ENCODE assay signal across 1 cellular context in the genomic region with DNA sequence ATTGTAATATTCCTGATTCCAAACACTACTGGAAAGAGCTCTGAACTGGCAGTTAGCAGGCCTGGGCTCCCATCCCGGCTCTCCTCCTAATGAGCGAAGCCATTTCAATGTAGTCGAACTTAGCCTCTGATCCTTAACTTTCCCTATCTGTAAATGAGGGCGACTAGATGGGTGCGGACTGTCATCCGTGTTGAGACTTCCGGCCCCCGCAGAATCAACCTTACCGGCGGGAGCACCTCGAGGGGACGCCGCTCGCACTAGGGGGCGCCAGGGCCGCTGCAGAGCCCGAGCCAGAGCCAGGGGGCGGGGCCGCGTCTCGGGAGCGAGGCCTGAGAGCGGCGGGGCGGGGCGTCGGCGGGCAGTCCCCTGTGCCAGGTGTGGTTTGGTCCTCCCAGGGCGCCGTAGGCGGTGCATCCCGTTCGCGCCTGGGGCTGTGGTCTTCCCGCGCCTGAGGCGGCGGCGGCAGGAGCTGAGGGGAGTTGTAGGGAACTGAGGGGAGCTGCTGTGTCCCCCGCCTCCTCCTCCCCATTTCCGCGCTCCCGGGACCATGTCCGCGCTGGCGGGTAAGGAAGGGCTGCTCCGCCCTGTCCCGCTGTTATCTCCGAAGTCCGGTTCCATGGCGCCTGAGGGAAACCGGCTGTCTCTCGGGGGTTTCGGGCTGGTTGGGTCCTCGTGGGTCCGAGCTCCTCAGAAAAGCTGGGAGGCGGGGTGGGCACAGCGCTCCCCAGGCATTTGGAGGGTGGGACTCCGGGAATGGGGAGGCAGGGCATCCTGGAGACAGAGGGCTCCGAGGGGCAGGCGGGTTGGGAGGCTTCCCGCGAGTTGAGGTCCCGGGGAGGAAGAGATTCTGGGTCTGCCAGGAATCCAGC.
A peak's percentile ranks its signal among the peaks of the same experiment; 100 is the strongest.
TF ChIP-seq lines count a peak whose summit lies in the region.

A gene (plus strand): TSS at position 437 of the 869 bp plus-strand sequence. CDS start 111 bp downstream, at position 548.

TF ChIP-seq in GM12878, 131 proteins besides CTCF, POLR2A, EP300 and RAD21 (continued from another document and continues in another):
- TF ChIP-seq, protein P1, sequence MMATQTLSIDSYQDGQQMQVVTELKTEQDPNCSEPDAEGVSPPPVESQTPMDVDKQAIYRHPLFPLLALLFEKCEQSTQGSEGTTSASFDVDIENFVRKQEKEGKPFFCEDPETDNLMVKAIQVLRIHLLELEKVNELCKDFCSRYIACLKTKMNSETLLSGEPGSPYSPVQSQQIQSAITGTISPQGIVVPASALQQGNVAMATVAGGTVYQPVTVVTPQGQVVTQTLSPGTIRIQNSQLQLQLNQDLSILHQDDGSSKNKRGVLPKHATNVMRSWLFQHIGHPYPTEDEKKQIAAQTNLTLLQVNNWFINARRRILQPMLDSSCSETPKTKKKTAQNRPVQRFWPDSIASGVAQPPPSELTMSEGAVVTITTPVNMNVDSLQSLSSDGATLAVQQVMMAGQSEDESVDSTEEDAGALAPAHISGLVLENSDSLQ (IDR thresholded peaks at IDR 0.05): peak; percentile 41; the same call in 1 of the 2 replicates
- peak; percentile 65 for TF ChIP-seq YY1 (IDR thresholded peaks at IDR 0.05; ENCODE audit: low read depth, low read length)
- 0 out of 2 replicates have a peak, but pooled peaks have one; percentile 63 for TF ChIP-seq SMAD5 (IDR thresholded peaks at IDR 0.05; ENCODE audit: low read depth)
- TF ChIP-seq, protein P2, sequence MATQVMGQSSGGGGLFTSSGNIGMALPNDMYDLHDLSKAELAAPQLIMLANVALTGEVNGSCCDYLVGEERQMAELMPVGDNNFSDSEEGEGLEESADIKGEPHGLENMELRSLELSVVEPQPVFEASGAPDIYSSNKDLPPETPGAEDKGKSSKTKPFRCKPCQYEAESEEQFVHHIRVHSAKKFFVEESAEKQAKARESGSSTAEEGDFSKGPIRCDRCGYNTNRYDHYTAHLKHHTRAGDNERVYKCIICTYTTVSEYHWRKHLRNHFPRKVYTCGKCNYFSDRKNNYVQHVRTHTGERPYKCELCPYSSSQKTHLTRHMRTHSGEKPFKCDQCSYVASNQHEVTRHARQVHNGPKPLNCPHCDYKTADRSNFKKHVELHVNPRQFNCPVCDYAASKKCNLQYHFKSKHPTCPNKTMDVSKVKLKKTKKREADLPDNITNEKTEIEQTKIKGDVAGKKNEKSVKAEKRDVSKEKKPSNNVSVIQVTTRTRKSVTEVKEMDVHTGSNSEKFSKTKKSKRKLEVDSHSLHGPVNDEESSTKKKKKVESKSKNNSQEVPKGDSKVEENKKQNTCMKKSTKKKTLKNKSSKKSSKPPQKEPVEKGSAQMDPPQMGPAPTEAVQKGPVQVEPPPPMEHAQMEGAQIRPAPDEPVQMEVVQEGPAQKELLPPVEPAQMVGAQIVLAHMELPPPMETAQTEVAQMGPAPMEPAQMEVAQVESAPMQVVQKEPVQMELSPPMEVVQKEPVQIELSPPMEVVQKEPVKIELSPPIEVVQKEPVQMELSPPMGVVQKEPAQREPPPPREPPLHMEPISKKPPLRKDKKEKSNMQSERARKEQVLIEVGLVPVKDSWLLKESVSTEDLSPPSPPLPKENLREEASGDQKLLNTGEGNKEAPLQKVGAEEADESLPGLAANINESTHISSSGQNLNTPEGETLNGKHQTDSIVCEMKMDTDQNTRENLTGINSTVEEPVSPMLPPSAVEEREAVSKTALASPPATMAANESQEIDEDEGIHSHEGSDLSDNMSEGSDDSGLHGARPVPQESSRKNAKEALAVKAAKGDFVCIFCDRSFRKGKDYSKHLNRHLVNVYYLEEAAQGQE (IDR thresholded peaks at IDR 0.05; ENCODE audit: low read depth, low read length): no peak
- no peak for TF ChIP-seq CHD4 (IDR thresholded peaks at IDR 0.05)
- TF ChIP-seq, protein P3, sequence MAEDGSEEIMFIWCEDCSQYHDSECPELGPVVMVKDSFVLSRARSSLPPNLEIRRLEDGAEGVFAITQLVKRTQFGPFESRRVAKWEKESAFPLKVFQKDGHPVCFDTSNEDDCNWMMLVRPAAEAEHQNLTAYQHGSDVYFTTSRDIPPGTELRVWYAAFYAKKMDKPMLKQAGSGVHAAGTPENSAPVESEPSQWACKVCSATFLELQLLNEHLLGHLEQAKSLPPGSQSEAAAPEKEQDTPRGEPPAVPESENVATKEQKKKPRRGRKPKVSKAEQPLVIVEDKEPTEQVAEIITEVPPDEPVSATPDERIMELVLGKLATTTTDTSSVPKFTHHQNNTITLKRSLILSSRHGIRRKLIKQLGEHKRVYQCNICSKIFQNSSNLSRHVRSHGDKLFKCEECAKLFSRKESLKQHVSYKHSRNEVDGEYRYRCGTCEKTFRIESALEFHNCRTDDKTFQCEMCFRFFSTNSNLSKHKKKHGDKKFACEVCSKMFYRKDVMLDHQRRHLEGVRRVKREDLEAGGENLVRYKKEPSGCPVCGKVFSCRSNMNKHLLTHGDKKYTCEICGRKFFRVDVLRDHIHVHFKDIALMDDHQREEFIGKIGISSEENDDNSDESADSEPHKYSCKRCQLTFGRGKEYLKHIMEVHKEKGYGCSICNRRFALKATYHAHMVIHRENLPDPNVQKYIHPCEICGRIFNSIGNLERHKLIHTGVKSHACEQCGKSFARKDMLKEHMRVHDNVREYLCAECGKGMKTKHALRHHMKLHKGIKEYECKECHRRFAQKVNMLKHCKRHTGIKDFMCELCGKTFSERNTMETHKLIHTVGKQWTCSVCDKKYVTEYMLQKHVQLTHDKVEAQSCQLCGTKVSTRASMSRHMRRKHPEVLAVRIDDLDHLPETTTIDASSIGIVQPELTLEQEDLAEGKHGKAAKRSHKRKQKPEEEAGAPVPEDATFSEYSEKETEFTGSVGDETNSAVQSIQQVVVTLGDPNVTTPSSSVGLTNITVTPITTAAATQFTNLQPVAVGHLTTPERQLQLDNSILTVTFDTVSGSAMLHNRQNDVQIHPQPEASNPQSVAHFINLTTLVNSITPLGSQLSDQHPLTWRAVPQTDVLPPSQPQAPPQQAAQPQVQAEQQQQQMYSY (CRISPR knock-in tag; IDR thresholded peaks at IDR 0.05): no peak
- TF ChIP-seq EED (IDR thresholded peaks at IDR 0.05; ENCODE audit: low read depth): peak; percentile 77
- TF ChIP-seq, protein P4, sequence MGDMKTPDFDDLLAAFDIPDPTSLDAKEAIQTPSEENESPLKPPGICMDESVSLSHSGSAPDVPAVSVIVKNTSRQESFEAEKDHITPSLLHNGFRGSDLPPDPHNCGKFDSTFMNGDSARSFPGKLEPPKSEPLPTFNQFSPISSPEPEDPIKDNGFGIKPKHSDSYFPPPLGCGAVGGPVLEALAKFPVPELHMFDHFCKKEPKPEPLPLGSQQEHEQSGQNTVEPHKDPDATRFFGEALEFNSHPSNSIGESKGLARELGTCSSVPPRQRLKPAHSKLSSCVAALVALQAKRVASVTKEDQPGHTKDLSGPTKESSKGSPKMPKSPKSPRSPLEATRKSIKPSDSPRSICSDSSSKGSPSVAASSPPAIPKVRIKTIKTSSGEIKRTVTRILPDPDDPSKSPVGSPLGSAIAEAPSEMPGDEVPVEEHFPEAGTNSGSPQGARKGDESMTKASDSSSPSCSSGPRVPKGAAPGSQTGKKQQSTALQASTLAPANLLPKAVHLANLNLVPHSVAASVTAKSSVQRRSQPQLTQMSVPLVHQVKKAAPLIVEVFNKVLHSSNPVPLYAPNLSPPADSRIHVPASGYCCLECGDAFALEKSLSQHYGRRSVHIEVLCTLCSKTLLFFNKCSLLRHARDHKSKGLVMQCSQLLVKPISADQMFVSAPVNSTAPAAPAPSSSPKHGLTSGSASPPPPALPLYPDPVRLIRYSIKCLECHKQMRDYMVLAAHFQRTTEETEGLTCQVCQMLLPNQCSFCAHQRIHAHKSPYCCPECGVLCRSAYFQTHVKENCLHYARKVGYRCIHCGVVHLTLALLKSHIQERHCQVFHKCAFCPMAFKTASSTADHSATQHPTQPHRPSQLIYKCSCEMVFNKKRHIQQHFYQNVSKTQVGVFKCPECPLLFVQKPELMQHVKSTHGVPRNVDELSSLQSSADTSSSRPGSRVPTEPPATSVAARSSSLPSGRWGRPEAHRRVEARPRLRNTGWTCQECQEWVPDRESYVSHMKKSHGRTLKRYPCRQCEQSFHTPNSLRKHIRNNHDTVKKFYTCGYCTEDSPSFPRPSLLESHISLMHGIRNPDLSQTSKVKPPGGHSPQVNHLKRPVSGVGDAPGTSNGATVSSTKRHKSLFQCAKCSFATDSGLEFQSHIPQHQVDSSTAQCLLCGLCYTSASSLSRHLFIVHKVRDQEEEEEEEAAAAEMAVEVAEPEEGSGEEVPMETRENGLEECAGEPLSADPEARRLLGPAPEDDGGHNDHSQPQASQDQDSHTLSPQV (IDR thresholded peaks at IDR 0.05): peak; percentile 43; the same call in 1 of the 2 replicates
- TF ChIP-seq, protein P5, sequence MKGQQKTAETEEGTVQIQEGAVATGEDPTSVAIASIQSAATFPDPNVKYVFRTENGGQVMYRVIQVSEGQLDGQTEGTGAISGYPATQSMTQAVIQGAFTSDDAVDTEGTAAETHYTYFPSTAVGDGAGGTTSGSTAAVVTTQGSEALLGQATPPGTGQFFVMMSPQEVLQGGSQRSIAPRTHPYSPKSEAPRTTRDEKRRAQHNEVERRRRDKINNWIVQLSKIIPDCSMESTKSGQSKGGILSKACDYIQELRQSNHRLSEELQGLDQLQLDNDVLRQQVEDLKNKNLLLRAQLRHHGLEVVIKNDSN (IDR thresholded peaks at IDR 0.05; ENCODE audit: borderline replicate concordance, extremely low read length, insufficient read depth, low read depth, low read length): no peak
- no peak for TF ChIP-seq ZNF274 (IDR thresholded peaks at IDR 0.05; ENCODE audit: insufficient read depth, insufficient read length)
- TF ChIP-seq NFIC (IDR thresholded peaks at IDR 0.05; ENCODE audit: low read depth, low read length): no peak
- TF ChIP-seq NBN (IDR thresholded peaks at IDR 0.05): 0 out of 2 replicates have a peak, but pooled peaks have one; percentile 38
- 0 out of 2 replicates have a peak, but pooled peaks have one; percentile 12 for TF ChIP-seq NR2F1 (conservative IDR thresholded peaks at IDR 0.05)
- TF ChIP-seq, protein P6, sequence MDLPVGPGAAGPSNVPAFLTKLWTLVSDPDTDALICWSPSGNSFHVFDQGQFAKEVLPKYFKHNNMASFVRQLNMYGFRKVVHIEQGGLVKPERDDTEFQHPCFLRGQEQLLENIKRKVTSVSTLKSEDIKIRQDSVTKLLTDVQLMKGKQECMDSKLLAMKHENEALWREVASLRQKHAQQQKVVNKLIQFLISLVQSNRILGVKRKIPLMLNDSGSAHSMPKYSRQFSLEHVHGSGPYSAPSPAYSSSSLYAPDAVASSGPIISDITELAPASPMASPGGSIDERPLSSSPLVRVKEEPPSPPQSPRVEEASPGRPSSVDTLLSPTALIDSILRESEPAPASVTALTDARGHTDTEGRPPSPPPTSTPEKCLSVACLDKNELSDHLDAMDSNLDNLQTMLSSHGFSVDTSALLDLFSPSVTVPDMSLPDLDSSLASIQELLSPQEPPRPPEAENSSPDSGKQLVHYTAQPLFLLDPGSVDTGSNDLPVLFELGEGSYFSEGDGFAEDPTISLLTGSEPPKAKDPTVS (IDR thresholded peaks at IDR 0.05; ENCODE audit: low read depth, low read length): no peak
- no peak for TF ChIP-seq NFXL1 (IDR thresholded peaks at IDR 0.05; ENCODE audit: borderline replicate concordance)
- TF ChIP-seq TCF12 (IDR thresholded peaks at IDR 0.05; ENCODE audit: low read depth, low read length): peak; percentile 83; the same call in 1 of the 2 replicates
- peak; percentile 36; the same call in 1 of the 2 replicates for TF ChIP-seq CREB1 (IDR thresholded peaks at IDR 0.05; ENCODE audit: low read depth)
- TF ChIP-seq SPI1 (IDR thresholded peaks at IDR 0.05; ENCODE audit: borderline replicate concordance, insufficient read depth, low read depth, low read length): no peak
- no peak for TF ChIP-seq MYB (IDR thresholded peaks at IDR 0.05; ENCODE audit: borderline replicate concordance, low read depth, low read length)
- no peak for TF ChIP-seq NFYA (IDR thresholded peaks at IDR 0.05; ENCODE audit: borderline replicate concordance, low read depth, low read length)
- TF ChIP-seq MXI1 (IDR thresholded peaks at IDR 0.05; ENCODE audit: low read depth, low read length): peak; percentile 62; the same call in 1 of the 2 replicates
- no peak for TF ChIP-seq SUPT20H (IDR thresholded peaks at IDR 0.05; ENCODE audit: borderline replicate concordance, control insufficient read depth, low read depth, low read length)
- TF ChIP-seq IRF4 (IDR thresholded peaks at IDR 0.05; ENCODE audit: low read depth, low read length): no peak
- no peak for TF ChIP-seq SMAD1 (IDR thresholded peaks at IDR 0.05; ENCODE audit: low read depth, partially characterized antibody)
- TF ChIP-seq, protein P7, sequence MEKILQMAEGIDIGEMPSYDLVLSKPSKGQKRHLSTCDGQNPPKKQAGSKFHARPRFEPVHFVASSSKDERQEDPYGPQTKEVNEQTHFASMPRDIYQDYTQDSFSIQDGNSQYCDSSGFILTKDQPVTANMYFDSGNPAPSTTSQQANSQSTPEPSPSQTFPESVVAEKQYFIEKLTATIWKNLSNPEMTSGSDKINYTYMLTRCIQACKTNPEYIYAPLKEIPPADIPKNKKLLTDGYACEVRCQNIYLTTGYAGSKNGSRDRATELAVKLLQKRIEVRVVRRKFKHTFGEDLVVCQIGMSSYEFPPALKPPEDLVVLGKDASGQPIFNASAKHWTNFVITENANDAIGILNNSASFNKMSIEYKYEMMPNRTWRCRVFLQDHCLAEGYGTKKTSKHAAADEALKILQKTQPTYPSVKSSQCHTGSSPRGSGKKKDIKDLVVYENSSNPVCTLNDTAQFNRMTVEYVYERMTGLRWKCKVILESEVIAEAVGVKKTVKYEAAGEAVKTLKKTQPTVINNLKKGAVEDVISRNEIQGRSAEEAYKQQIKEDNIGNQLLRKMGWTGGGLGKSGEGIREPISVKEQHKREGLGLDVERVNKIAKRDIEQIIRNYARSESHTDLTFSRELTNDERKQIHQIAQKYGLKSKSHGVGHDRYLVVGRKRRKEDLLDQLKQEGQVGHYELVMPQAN (conservative IDR thresholded peaks at IDR 0.05): peak; percentile 78
- no peak for TF ChIP-seq HDAC2 (IDR thresholded peaks at IDR 0.05)
- 0 out of 2 replicates have a peak, but pooled peaks have one; percentile 26 for TF ChIP-seq ZNF217 (IDR thresholded peaks at IDR 0.05)
- TF ChIP-seq PAX8 (IDR thresholded peaks at IDR 0.05): no peak
- TF ChIP-seq RBBP5 (conservative IDR thresholded peaks at IDR 0.05): no peak
- TF ChIP-seq NR2C1 (IDR thresholded peaks at IDR 0.05): no peak
- TF ChIP-seq, protein P8, sequence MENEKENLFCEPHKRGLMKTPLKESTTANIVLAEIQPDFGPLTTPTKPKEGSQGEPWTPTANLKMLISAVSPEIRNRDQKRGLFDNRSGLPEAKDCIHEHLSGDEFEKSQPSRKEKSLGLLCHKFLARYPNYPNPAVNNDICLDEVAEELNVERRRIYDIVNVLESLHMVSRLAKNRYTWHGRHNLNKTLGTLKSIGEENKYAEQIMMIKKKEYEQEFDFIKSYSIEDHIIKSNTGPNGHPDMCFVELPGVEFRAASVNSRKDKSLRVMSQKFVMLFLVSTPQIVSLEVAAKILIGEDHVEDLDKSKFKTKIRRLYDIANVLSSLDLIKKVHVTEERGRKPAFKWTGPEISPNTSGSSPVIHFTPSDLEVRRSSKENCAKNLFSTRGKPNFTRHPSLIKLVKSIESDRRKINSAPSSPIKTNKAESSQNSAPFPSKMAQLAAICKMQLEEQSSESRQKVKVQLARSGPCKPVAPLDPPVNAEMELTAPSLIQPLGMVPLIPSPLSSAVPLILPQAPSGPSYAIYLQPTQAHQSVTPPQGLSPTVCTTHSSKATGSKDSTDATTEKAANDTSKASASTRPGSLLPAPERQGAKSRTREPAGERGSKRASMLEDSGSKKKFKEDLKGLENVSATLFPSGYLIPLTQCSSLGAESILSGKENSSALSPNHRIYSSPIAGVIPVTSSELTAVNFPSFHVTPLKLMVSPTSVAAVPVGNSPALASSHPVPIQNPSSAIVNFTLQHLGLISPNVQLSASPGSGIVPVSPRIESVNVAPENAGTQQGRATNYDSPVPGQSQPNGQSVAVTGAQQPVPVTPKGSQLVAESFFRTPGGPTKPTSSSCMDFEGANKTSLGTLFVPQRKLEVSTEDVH (IDR thresholded peaks at IDR 0.05; ENCODE audit: low read depth, partially characterized antibody): no peak
- TF ChIP-seq TAF1 (IDR thresholded peaks at IDR 0.05; ENCODE audit: borderline replicate concordance, low read depth, low read length): peak; percentile 57; the same call in 1 of the 2 replicates
- no peak for TF ChIP-seq FOS (IDR thresholded peaks at IDR 0.05; ENCODE audit: borderline replicate concordance, extremely low read depth, insufficient read length)
